23 cellular contexts compared by ENCODE assay signal in genomic region chr18:36593641-36594040, GRCh38.
DNase-seq lines count a peak whose midpoint lies in the region; ATAC-seq, FAIRE-seq and TF ChIP-seq lines count a peak whose summit lies in the region.
"Had no signal": no experiment of that assay in that cellular context is flagged by ENCODE, and none has a peak within 500 bp of the region (broad histone marks: within the 10 kb centered on the region; RNA-seq: fewer than 3 reads in every experiment).

No MANE protein-coding gene starts in this region.

- no peak overlapping the region for H2AFZ ChIP-seq in H1 (ENCODE audit: low read length)
- H2AFZ ChIP-seq: GM23248 had no signal

- H3K79me2 ChIP-seq in H1 (ENCODE audit: control insufficient read depth in 1 of 2, insufficient read depth in 2 of 2, low read length in 2 of 2): no peaks in the 10 kb centered on the region

- no peaks in the 10 kb centered on the region for H3K36me3 Mint-ChIP-seq in neural crest cell (ENCODE audit: low read depth)
- H3K36me3 Mint-ChIP-seq: CD4-positive, CD25-positive, alpha-beta regulatory T cell; CD8-positive, alpha-beta memory T cell had no signal

- no peak for TF ChIP-seq POLR2A in H1 (IDR thresholded peaks at IDR 0.05; ENCODE audit: control extremely low read depth in 1 of 2, low read depth in 2 of 2, low read length in 2 of 2)

- H2AK5ac ChIP-seq in H1 (ENCODE audit: low read depth, low read length): no peak overlapping the region

- H3K9me3 Mint-ChIP-seq in neural crest cell: no peaks in the 10 kb centered on the region
- H3K9me3 Mint-ChIP-seq: CD4-positive, CD25-positive, alpha-beta regulatory T cell had no signal

- no peak for TF ChIP-seq EP300 in H1 (IDR thresholded peaks at IDR 0.05; ENCODE audit: borderline replicate concordance in 1 of 2, low read depth in 2 of 2, low read length in 2 of 2)

- 0 out of 2 replicates have a peak overlapping the region, but pooled peaks have one; percentile 27 for H2BK12ac ChIP-seq in H1 (ENCODE audit: low read depth, low read length)

- H3K27ac ChIP-seq in right atrium auricular region: no peak overlapping the region
- H3K27ac ChIP-seq in H1 (ENCODE audit: low read depth, low read length): no peak overlapping the region
- H3K27ac ChIP-seq: GM23248, HL-60 had no signal

- intact Hi-C loops in left cardiac atrium (cut with DNase I): no loop called here

- no peaks in the 10 kb centered on the region for H3K27me3 ChIP-seq in right atrium auricular region
- no peaks in the 10 kb centered on the region for H3K27me3 ChIP-seq in H1 (replicated peaks in 1 of 4; ENCODE audit: control insufficient read depth in 3 of 4, extremely low read depth in 1 of 4, insufficient read depth in 3 of 4, low read length in 3 of 4)
- H3K27me3 ChIP-seq: BE2C had no signal

- no peaks in the 10 kb centered on the region for H3K27me3 Mint-ChIP-seq in neural crest cell (ENCODE audit: low read depth)
- H3K27me3 Mint-ChIP-seq: CD4-positive, CD25-positive, alpha-beta regulatory T cell had no signal

- peak; percentile 32 for DNase-seq in right atrium auricular region (ENCODE audit: low spot score)
- DNase-seq in left cardiac atrium: no peak
- no peak for DNase-seq in H1 (ENCODE audit: low read depth in 1 of 2, low spot score in 2 of 2)
- DNase-seq in neural crest cell (ENCODE audit: low read depth, low spot score): no peak
- no peak for DNase-seq in nucleus accumbens (lab: John Stamatoyannopoulos, UW)
- DNase-seq in mesenteric fat pad (ENCODE audit: low spot score): no peak
- DNase-seq: ACHN; BE2C; C1 segment of cervical spinal cord; CD4-positive, CD25-positive, alpha-beta regulatory T cell; CD8-positive, alpha-beta memory T cell; COR-L47; DMS 273 treated with DMSO at 0.1 percent for 48 hours; DMS53; DND-41; H7 had no signal

- CTCF ChIA-PET in H1 (lab: Charles Lee; ENCODE audit: partially characterized antibody): interaction anchor here (0.9 to 1.2 kb wide), 2 partner anchors 9 to 10 kb away, joined by 3 to 4 read pairs; no protein-coding TSS in a partner anchor

- no peak overlapping the region; the same call in 1 of the 2 replicates for H4K8ac ChIP-seq in H1 (ENCODE audit: extremely low read depth, insufficient read depth, low read length)

- no peaks in the 10 kb centered on the region for H4K20me1 ChIP-seq in H1 (replicated peaks in 1 of 2; ENCODE audit: control insufficient read depth in 1 of 2, insufficient read depth in 2 of 2, low read length in 2 of 2)

- TF ChIP-seq CTCF in right atrium auricular region (IDR thresholded peaks at IDR 0.05) (no peak), H1 (IDR thresholded peaks at IDR 0.05; ENCODE audit: control extremely low read depth in 1 of 3, insufficient read depth in 1 of 3, low read depth in 1 of 3, low read length in 3 of 3) (no peak), neural crest cell (conservative IDR thresholded peaks at IDR 0.05) (no peak)

- WGBS in H1 (ENCODE audit: extremely low coverage in 1 of 2, insufficient coverage in 1 of 2, insufficient read length in 1 of 2, insufficient replicate concordance in 2 of 2, low coverage in 1 of 2, low lambda C conversion rate in 2 of 2, missing lambda C conversion rate in 1 of 2), 2 experiments: 93% methylated on average over 6 of the region's 6 CpGs; no CpG with 5 or more reads in 1 of the 2 experiments

- no peak overlapping the region for H2BK120ac ChIP-seq in H1 (replicated peaks; ENCODE audit: low read depth, low read length)

- no peak overlapping the region for H3K14ac ChIP-seq in H1 (ENCODE audit: insufficient read length)

- H3K27ac Mint-ChIP-seq in neural crest cell (ENCODE audit: unreplicated experiment): peak overlapping the region; percentile 57
- H3K27ac Mint-ChIP-seq: CD4-positive, CD25-positive, alpha-beta regulatory T cell had no signal

- H3K4me2 ChIP-seq in H1 (ENCODE audit: insufficient read depth in 1 of 2, low read depth in 2 of 2, low read length in 2 of 2): no peak overlapping the region

- no peak overlapping the region for H2BK5ac ChIP-seq in H1 (ENCODE audit: low read depth, low read length)

- H3K4ac ChIP-seq in H1 (replicated peaks; ENCODE audit: insufficient read length, low read depth, low read length): no peak overlapping the region

- ATAC-seq in left cardiac atrium (no peak), HG03139 (IDR thresholded peaks at IDR 0.05; ENCODE audit: unreplicated experiment) (no peak)

- H3K18ac ChIP-seq in H1 (ENCODE audit: extremely low read depth, low read length): no peak overlapping the region

- no peaks in the 10 kb centered on the region for H3K36me3 ChIP-seq in right atrium auricular region
- H3K36me3 ChIP-seq in H1 (ENCODE audit: control insufficient read depth in 2 of 4, insufficient read depth in 4 of 4, low read length in 3 of 4): no peaks in the 10 kb centered on the region
- H3K36me3 ChIP-seq: BE2C had no signal

- H3K23ac ChIP-seq in H1 (ENCODE audit: insufficient read length): no peak overlapping the region

- H3K4me1 ChIP-seq in right atrium auricular region (no peaks in the 10 kb centered on the region), H1 (replicated peaks in 1 of 4; ENCODE audit: control insufficient read depth in 3 of 4, insufficient read depth in 4 of 4, low read length in 3 of 4) (peaks cover 0 to 5% (median 0%) of the 10 kb centered on the region in 4 experiments; a peak in 1 of 7 replicates)
- H3K4me1 ChIP-seq: BE2C had no signal

- no peak overlapping the region for H2BK20ac ChIP-seq in H1 (ENCODE audit: low read length)

- H3K4me3 Mint-ChIP-seq in neural crest cell: no peak overlapping the region
- H3K4me3 Mint-ChIP-seq: CD4-positive, CD25-positive, alpha-beta regulatory T cell; CD8-positive, alpha-beta memory T cell had no signal

- TF ChIP-seq RAD21 in H1 (IDR thresholded peaks at IDR 0.05 in 1 of 2, conservative IDR thresholded peaks at IDR 0.05 in 1 of 2; ENCODE audit: low read depth in 2 of 2, low read length in 2 of 2): no peak

- H3K79me1 ChIP-seq in H1 (ENCODE audit: low read depth, low read length): no peaks in the 10 kb centered on the region

- no peaks in the 10 kb centered on the region for H3K23me2 ChIP-seq in H1 (ENCODE audit: low read depth, low read length)

- H3K56ac ChIP-seq in H1 (replicated peaks; ENCODE audit: insufficient read length, low read depth, low read length): no peak overlapping the region

- FAIRE-seq in H1 (lab: Jason Lieb, UNC): no peak
- FAIRE-seq: A204.1, G401.6, GM12891, GM18507 had no signal

- peak overlapping the region in 1 of 4 experiments; percentile 40; a peak in 1 of 7 replicates for H3K9ac ChIP-seq in H1 (replicated peaks in 1 of 4; ENCODE audit: extremely low read depth in 1 of 4, low read depth in 3 of 4, low read length in 3 of 4)
- H3K9ac ChIP-seq: GM23248 had no signal

- H3K4me1 Mint-ChIP-seq in neural crest cell: peaks cover 18% of the 10 kb centered on the region
- H3K4me1 Mint-ChIP-seq: CD4-positive, CD25-positive, alpha-beta regulatory T cell had no signal

- no peak overlapping the region for H4K91ac ChIP-seq in H1 (replicated peaks; ENCODE audit: insufficient read length, low read length)

- no peak overlapping the region for H3K4me3 ChIP-seq in right atrium auricular region
- H3K4me3 ChIP-seq in H1 (ENCODE audit: extremely low read depth in 1 of 4, insufficient read depth in 2 of 4, low read depth in 3 of 4, low read length in 4 of 4): no peak overlapping the region
- H3K4me3 ChIP-seq: GM23248 had no signal

- H4K5ac ChIP-seq in H1 (ENCODE audit: insufficient read length, low read depth, low read length): no peak overlapping the region

- no peaks in the 10 kb centered on the region for H3K9me3 ChIP-seq in right atrium auricular region
- no peaks in the 10 kb centered on the region for H3K9me3 ChIP-seq in H1 (ENCODE audit: insufficient read depth in 2 of 2, low read depth in 1 of 2, low read length in 1 of 2)
- H3K9me3 ChIP-seq: BE2C had no signal

- no peak overlapping the region for H2BK15ac ChIP-seq in H1 (ENCODE audit: low read length)

- POLR2A ChIA-PET in H1 (lab: Charles Lee; ENCODE audit: partially characterized antibody): no interaction called here

TF ChIP-seq in H1, 55 proteins besides CTCF, POLR2A, EP300 and RAD21:
- TF ChIP-seq CEBPB (IDR thresholded peaks at IDR 0.05; ENCODE audit: low read depth, low read length): no peak
